ENCODE assay signal across 23 cellular contexts in the genomic region with DNA sequence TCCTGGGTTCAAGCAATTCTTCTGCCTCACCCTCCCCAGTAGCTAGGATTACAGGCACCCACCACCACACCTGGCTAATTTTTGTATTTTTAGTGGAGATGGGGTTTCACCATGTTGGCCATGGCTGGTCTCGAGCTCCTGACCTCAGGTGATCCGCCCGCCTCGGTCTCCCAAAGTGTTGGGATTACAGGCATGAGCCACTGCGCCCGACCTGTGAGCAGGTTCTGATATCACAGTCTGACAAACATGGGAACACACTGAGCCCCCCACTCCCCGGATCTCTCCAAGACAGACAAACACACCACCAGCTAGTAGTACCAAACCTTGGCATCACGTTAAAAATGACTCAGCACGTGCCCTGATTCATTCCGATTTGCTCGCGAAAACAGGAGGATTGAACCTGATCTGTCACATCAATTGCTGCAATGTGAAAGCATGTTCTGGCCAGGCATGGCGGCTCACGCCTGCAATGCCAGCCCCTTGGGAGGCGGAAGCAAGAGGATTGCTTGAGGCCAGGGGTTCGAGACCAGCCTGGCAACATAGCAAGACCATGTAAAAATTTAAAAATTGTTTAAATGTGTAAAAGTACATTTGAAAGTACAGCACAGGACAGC.
DNase-seq lines count a peak whose midpoint lies in the region; ATAC-seq and TF ChIP-seq lines count a peak whose summit lies in the region.
"Had no signal": no experiment of that assay in that cellular context is flagged by ENCODE, and none has a peak within 500 bp of the region (broad histone marks: within the 10 kb centered on the region; RNA-seq: fewer than 3 reads in every experiment).

No MANE protein-coding gene starts in this region.

- POLR2A ChIA-PET in RWPE1 (lab: Yijun Ruan, JAX; ENCODE audit: low non-redundant PET), result no interaction called here

- H3K27me3 Mint-ChIP-seq in activated naive CD4-positive, alpha-beta T cell treated with anti-CD3 and anti-CD28 coated beads for 36 hours (ENCODE audit: low read depth), result no peaks in the 10 kb centered on the region
- H3K27me3 Mint-ChIP-seq in endothelial cell (ENCODE audit: unreplicated experiment), result peaks cover 17% of the 10 kb centered on the region
- H3K27me3 Mint-ChIP-seq: activated CD8-positive, alpha-beta T cell treated with anti-CD3 and anti-CD28 coated beads for 36 hours; CD4-positive, alpha-beta T cell; naive thymus-derived CD4-positive, alpha-beta T cell; progenitor cell of endocrine pancreas had no signal

- H3K9me3 ChIP-seq in thoracic aorta (no peaks in the 10 kb centered on the region), uterus (no peaks in the 10 kb centered on the region)
- H3K9me3 ChIP-seq: gastroesophageal sphincter, lower lobe of right lung, MG63, upper lobe of left lung had no signal

- H3K27ac Mint-ChIP-seq in activated naive CD4-positive, alpha-beta T cell treated with anti-CD3 and anti-CD28 coated beads for 36 hours, result peak overlapping the region; percentile 6
- no peak overlapping the region for H3K27ac Mint-ChIP-seq in endothelial cell (ENCODE audit: unreplicated experiment)
- H3K27ac Mint-ChIP-seq: activated CD8-positive, alpha-beta T cell treated with anti-CD3 and anti-CD28 coated beads for 36 hours; activated T-helper 2 cell treated with anti-CD3 and anti-CD28 coated beads, Interferon-gamma antibody, Interleukin-2, Interleukin-4, amounts not matched to agents 10 μg/mL and 5 μg/mL and 100 μg/mL, durations not matched to agents 14 hours and 24 hours and 36 hours; CD4-positive, alpha-beta T cell; T-helper 2 cell treated with Interferon-gamma antibody and Interleukin-4, amounts not matched to agents 5 μg/mL and 100 μg/mL, for 36 hours had no signal

- no peaks in the 10 kb centered on the region for H3K4me1 Mint-ChIP-seq in activated naive CD4-positive, alpha-beta T cell treated with anti-CD3 and anti-CD28 coated beads for 36 hours (ENCODE audit: low read depth)
- H3K4me1 Mint-ChIP-seq in endothelial cell (ENCODE audit: unreplicated experiment), result peaks cover 12% of the 10 kb centered on the region

- H3K27me3 ChIP-seq in thoracic aorta (replicated peaks; ENCODE audit: insufficient read depth) (no peaks in the 10 kb centered on the region), uterus (no peaks in the 10 kb centered on the region)
- H3K27me3 ChIP-seq: gastroesophageal sphincter, hepatocyte, MG63, upper lobe of left lung had no signal

- ATAC-seq in thoracic aorta (ENCODE audit: insufficient number of reproducible peaks, low FRiP score, low read depth), result no peak
- ATAC-seq: activated CD8-positive, alpha-beta T cell treated with anti-CD3 and anti-CD28 coated beads for 36 hours; lower lobe of right lung; naive thymus-derived CD4-positive, alpha-beta T cell had no signal

- CTCF ChIA-PET in activated naive CD4-positive, alpha-beta T cell treated with anti-CD3 and anti-CD28 coated beads for 36 hours (lab: Charles Lee), result interaction anchor here (0.7 to 3.5 kb wide), 4 partner anchors 12 to 277 kb away, joined by 3 to 25 read pairs (median 3); no protein-coding TSS in a partner anchor
- CTCF ChIA-PET in RWPE1 (lab: Yijun Ruan, JAX), result interaction anchor here (0.6 to 0.9 kb wide), 6 partner anchors 13 to 309 kb away, joined by 3 to 7 read pairs (median 4); no protein-coding TSS in a partner anchor

- H3K27ac ChIP-seq in RWPE1 (peak overlapping the region; percentile 6; the same call in 1 of the 2 replicates), thoracic aorta (peak overlapping the region; percentile 55 to 74), uterus (no peak overlapping the region)
- H3K27ac ChIP-seq: hepatocyte, lower lobe of right lung, upper lobe of left lung had no signal

- peaks cover 23% of the 10 kb centered on the region for H3K36me3 Mint-ChIP-seq in activated naive CD4-positive, alpha-beta T cell treated with anti-CD3 and anti-CD28 coated beads for 36 hours (ENCODE audit: low read depth)
- H3K36me3 Mint-ChIP-seq in endothelial cell (ENCODE audit: low read depth, unreplicated experiment), result peaks cover 58% of the 10 kb centered on the region

- H3K36me3 ChIP-seq in thoracic aorta (peaks cover 56% of the 10 kb centered on the region), uterus (no peaks in the 10 kb centered on the region)

- TF ChIP-seq POLR2A in uterus (IDR thresholded peaks at IDR 0.05), result no peak

- no peak overlapping the region for H3K4me3 Mint-ChIP-seq in activated naive CD4-positive, alpha-beta T cell treated with anti-CD3 and anti-CD28 coated beads for 36 hours
- peak overlapping the region; percentile 63 for H3K4me3 Mint-ChIP-seq in endothelial cell (ENCODE audit: unreplicated experiment)
- H3K4me3 Mint-ChIP-seq: activated CD8-positive, alpha-beta T cell treated with anti-CD3 and anti-CD28 coated beads for 36 hours; CD4-positive, alpha-beta T cell; naive thymus-derived CD4-positive, alpha-beta T cell; T-helper 2 cell treated with Interferon-gamma antibody and Interleukin-4, amounts not matched to agents 5 μg/mL and 100 μg/mL, for 36 hours had no signal

- H3K4me3 ChIP-seq in thoracic aorta, result no peak overlapping the region
- no peak overlapping the region for H3K4me3 ChIP-seq in uterus
- H3K4me3 ChIP-seq: gastroesophageal sphincter, hepatocyte, lower lobe of right lung, MG63, upper lobe of left lung had no signal

- intact Hi-C loops in activated naive CD4-positive, alpha-beta T cell treated with anti-CD3 and anti-CD28 coated beads for 36 hours (cut with micrococcal nuclease), result no loop called here
- intact Hi-C loops in uterus (cut with DNase I; ENCODE audit: low total_unique reads), result loop anchor here (10.0 kb wide), 1 partner anchor 277 kb away; no protein-coding TSS in a partner anchor

- TF ChIP-seq CTCF in RWPE1 (conservative IDR thresholded peaks at IDR 0.05; ENCODE audit: low read depth) (no peak), endothelial cell (IDR thresholded peaks at IDR 0.05; ENCODE audit: unreplicated experiment) (no peak), thoracic aorta (IDR thresholded peaks at IDR 0.05) (no peak), uterus (IDR thresholded peaks at IDR 0.05) (no peak)

- peaks cover 12 to 51% of the 10 kb centered on the region in 2 donors for H3K4me1 ChIP-seq in thoracic aorta (ENCODE audit: control insufficient read depth in 1 of 2, low read depth in 2 of 2)
- H3K4me1 ChIP-seq in uterus, result peaks cover 0 to 7% of the 10 kb centered on the region in 2 donors

- H3K9me3 Mint-ChIP-seq in activated naive CD4-positive, alpha-beta T cell treated with anti-CD3 and anti-CD28 coated beads for 36 hours, result no peaks in the 10 kb centered on the region
- H3K9me3 Mint-ChIP-seq in endothelial cell (ENCODE audit: unreplicated experiment), result no peaks in the 10 kb centered on the region
- H3K9me3 Mint-ChIP-seq: activated CD8-positive, alpha-beta T cell treated with anti-CD3 and anti-CD28 coated beads for 36 hours; activated T-helper 2 cell treated with anti-CD3 and anti-CD28 coated beads, Interferon-gamma antibody, Interleukin-2, Interleukin-4, amounts not matched to agents 10 μg/mL and 5 μg/mL and 100 μg/mL, durations not matched to agents 14 hours and 24 hours and 36 hours; CD4-positive, alpha-beta T cell; naive thymus-derived CD4-positive, alpha-beta T cell; T-helper 2 cell treated with Interferon-gamma antibody and Interleukin-4, amounts not matched to agents 5 μg/mL and 100 μg/mL, for 36 hours had no signal

- DNase-seq in activated naive CD4-positive, alpha-beta T cell treated with anti-CD3 and anti-CD28 coated beads for 36 hours, result no peak
- no peak for DNase-seq in activated naive CD4-positive, alpha-beta T cell (lab: John Stamatoyannopoulos, UW)
- DNase-seq in RWPE1 (ENCODE audit: low spot score) (no peak), endothelial cell (ENCODE audit: low spot score) (no peak), thoracic aorta (ENCODE audit: low spot score) (no peak), GDM1 (lab: John Stamatoyannopoulos, UW) (no peak), uterus (no peak)
- no peak for DNase-seq in NK-92 treated with Interleukin-12 subunit alpha and Interleukin-12 subunit beta, amount 100 ng/mL, for 24 hours (lab: John Stamatoyannopoulos, UW)
- DNase-seq: activated CD4-positive, alpha-beta T cell treated with anti-CD3 and anti-CD28 coated beads for 1 hour; CD4-positive, alpha-beta T cell; lower lobe of right lung; naive thymus-derived CD4-positive, alpha-beta T cell; NCI-H1105; NCI-H187; SHP77 had no signal

Comparison
In these comparisons a context has a peak if more than half of its experiments do, and no peak if none do; other contexts are left out.
1. H3K27ac ChIP-seq: peak in RWPE1 (single experiment) and thoracic aorta (2 of 2); none in uterus (0 of 2).